In genomic region chr11:3169952-3170755, GRCh38 we compare ENCODE assay signal across 11 cellular contexts. TPM values are rescaled to one million over a fixed set of nuclear protein-coding genes. Genes with fewer than 3 reads are reported as not detected.
DNase-seq lines count a peak whose midpoint lies in the region; ATAC-seq, FAIRE-seq and TF ChIP-seq lines count a peak whose summit lies in the region.
"Had no signal": no experiment of that assay in that cellular context is flagged by ENCODE, and none has a peak within 500 bp of the region (broad histone marks: within the 10 kb centered on the region; RNA-seq: fewer than 3 reads in every experiment).

No MANE protein-coding gene starts in this region.

- H3K4me2 ChIP-seq in smooth muscle cell = peak overlapping the region; percentile 78

- H3K27me3 ChIP-seq in left ventricle myocardium inferior (ENCODE audit: low read depth) = no peaks in the 10 kb centered on the region
- no peaks in the 10 kb centered on the region for H3K27me3 ChIP-seq in smooth muscle cell (ENCODE audit: low read depth)

- H3K9me3 Mint-ChIP-seq in HFFc6 = no peaks in the 10 kb centered on the region
- H3K9me3 Mint-ChIP-seq in activated CD8-positive, alpha-beta T cell treated with anti-CD3 and anti-CD28 coated beads for 36 hours = no peaks in the 10 kb centered on the region

- ATAC-seq in activated CD8-positive, alpha-beta T cell treated with anti-CD3 and anti-CD28 coated beads for 36 hours = no peak

- in situ Hi-C loops in KBM-7 (cut with MboI; ENCODE audit: low pct_unique_long_range_greater_than_20kb, low sequenced_read_pairs) = no loop called here

- CTCF ChIA-PET in activated CD8-positive, alpha-beta T cell treated with anti-CD3 and anti-CD28 coated beads for 36 hours (lab: Charles Lee) = interaction anchor here (1.7 kb wide), 1 partner anchor 17 kb away, joined by 4 read pairs; no protein-coding TSS in a partner anchor

- H4K20me1 ChIP-seq in smooth muscle cell (ENCODE audit: low read depth) = no peaks in the 10 kb centered on the region

- H3K4me1 Mint-ChIP-seq in HFFc6 (ENCODE audit: low read depth) = peaks cover 21% of the 10 kb centered on the region
- peaks cover 26% of the 10 kb centered on the region for H3K4me1 Mint-ChIP-seq in activated CD8-positive, alpha-beta T cell treated with anti-CD3 and anti-CD28 coated beads for 36 hours (ENCODE audit: low read depth)

- intact Hi-C loops in activated CD8-positive, alpha-beta T cell treated with anti-CD3 and anti-CD28 coated beads for 36 hours (cut with micrococcal nuclease) = no loop called here
- intact Hi-C loops in left ventricle myocardium inferior (cut with micrococcal nuclease) = loop anchor here (10.0 kb wide), 1 partner anchor 55 kb away; no protein-coding TSS in a partner anchor

- no peaks in the 10 kb centered on the region for H3K36me3 ChIP-seq in left ventricle myocardium inferior
- H3K36me3 ChIP-seq in smooth muscle cell (ENCODE audit: low read depth) = no peaks in the 10 kb centered on the region
- H3K36me3 ChIP-seq: colonic mucosa had no signal

- H3K27ac ChIP-seq in left ventricle myocardium inferior (replicated peaks) (peak overlapping the region; percentile 73), smooth muscle cell (ENCODE audit: low read depth) (peak overlapping the region; percentile 74)
- H3K27ac ChIP-seq: colonic mucosa had no signal

- no peak overlapping the region for H3K9ac ChIP-seq in smooth muscle cell (ENCODE audit: low read depth)

- peak overlapping the region; percentile 78 for H3K4me3 Mint-ChIP-seq in HFFc6
- H3K4me3 Mint-ChIP-seq in activated CD8-positive, alpha-beta T cell treated with anti-CD3 and anti-CD28 coated beads for 36 hours = peak overlapping the region; percentile 15

- no peak for TF ChIP-seq POLR2A in H54 (IDR thresholded peaks at IDR 0.05; ENCODE audit: low read depth, low read length)

- FAIRE-seq in H54 (lab: Jason Lieb, UNC) = no peak

- peak overlapping the region; percentile 68 for H3K27ac Mint-ChIP-seq in HFFc6
- peak overlapping the region; percentile 30 for H3K27ac Mint-ChIP-seq in activated CD8-positive, alpha-beta T cell treated with anti-CD3 and anti-CD28 coated beads for 36 hours

- 69% methylated on average over 20 of the region's 20 CpGs for WGBS in smooth muscle cell (ENCODE audit: low lambda C conversion rate)

- no peak for DNase-seq in HFFc6
- peak; percentile 32 for DNase-seq in activated CD8-positive, alpha-beta T cell treated with anti-CD3 and anti-CD28 coated beads for 36 hours
- DNase-seq in left ventricle myocardium inferior = no peak
- no peak for DNase-seq in smooth muscle cell (lab: John Stamatoyannopoulos, UW; ENCODE audit: unreplicated experiment)
- no peak for DNase-seq in KBM-7
- DNase-seq in H54 (ENCODE audit: insufficient read length, low spot score) = no peak
- DNase-seq in NCI-H510A (lab: John Stamatoyannopoulos, UW) = no peak
- DNase-seq: colonic mucosa, NCI-H1436, T-helper 9 cell had no signal

- H3F3A ChIP-seq in smooth muscle cell (ENCODE audit: low read depth) = no peaks in the 10 kb centered on the region

- H3K4me3 ChIP-seq in left ventricle myocardium inferior (peak overlapping the region; percentile 64), smooth muscle cell (no peak overlapping the region)

- H3K36me3 Mint-ChIP-seq in HFFc6 (ENCODE audit: low read depth) = no peaks in the 10 kb centered on the region
- H3K36me3 Mint-ChIP-seq in activated CD8-positive, alpha-beta T cell treated with anti-CD3 and anti-CD28 coated beads for 36 hours (ENCODE audit: low read depth) = no peaks in the 10 kb centered on the region

- H3K79me2 ChIP-seq in smooth muscle cell (ENCODE audit: low read depth) = no peaks in the 10 kb centered on the region

- H3K27me3 Mint-ChIP-seq in HFFc6 (ENCODE audit: insufficient read depth) = peaks cover 14% of the 10 kb centered on the region
- H3K27me3 Mint-ChIP-seq in activated CD8-positive, alpha-beta T cell treated with anti-CD3 and anti-CD28 coated beads for 36 hours = peaks cover 12% of the 10 kb centered on the region

- H2AFZ ChIP-seq in smooth muscle cell (ENCODE audit: low read depth) = no peak overlapping the region

- POLR2A ChIA-PET in activated CD8-positive, alpha-beta T cell treated with anti-CD3 and anti-CD28 coated beads for 36 hours (lab: Charles Lee) = interaction anchor here (1.0 kb wide), 1 partner anchor 10 kb away, joined by 3 read pairs; no protein-coding TSS in a partner anchor

- H3K4me1 ChIP-seq in left ventricle myocardium inferior = peaks cover 33% of the 10 kb centered on the region
- H3K4me1 ChIP-seq in smooth muscle cell (ENCODE audit: low read depth) = peaks cover 14% of the 10 kb centered on the region

- H3K9me3 ChIP-seq in left ventricle myocardium inferior (replicated peaks) = no peaks in the 10 kb centered on the region
- no peaks in the 10 kb centered on the region for H3K9me3 ChIP-seq in smooth muscle cell (replicated peaks; ENCODE audit: low read depth)
- H3K9me3 ChIP-seq: colonic mucosa had no signal

- no peak for TF ChIP-seq CTCF in HFFc6 (IDR thresholded peaks at IDR 0.05)
- no peak for TF ChIP-seq CTCF in activated CD8-positive, alpha-beta T cell treated with anti-CD3 and anti-CD28 coated beads for 36 hours (IDR thresholded peaks at IDR 0.05)
- TF ChIP-seq CTCF in left ventricle myocardium inferior (IDR thresholded peaks at IDR 0.05; ENCODE audit: borderline replicate concordance) = no peak
- TF ChIP-seq CTCF in smooth muscle cell (IDR thresholded peaks at IDR 0.05; ENCODE audit: borderline replicate concordance, insufficient read depth, poor library complexity, severe bottlenecking) = no peak

RNA-seq across cellular contexts. Expression of gene OSBPL5, which starts 5.0 kb away (rescaled TPM):
- total RNA-seq in HFFc6 (2021; fragmentation: NEBNext Ultra II Directional; extraction: Animal tissue kit (Norgen Biotek cat#: 25700)) = 10 to 100 TPM; 32.6 to 42.6 (median 36.7) TPM
- total RNA-seq in activated CD8-positive, alpha-beta T cell treated with anti-CD3 and anti-CD28 coated beads for 36 hours = 1 to 10 TPM; 4.8 to 5.9 TPM
- total RNA-seq in left ventricle myocardium inferior = 11.4 TPM
- 24.2 and 27.3 TPM in 2 replicates for total RNA-seq in smooth muscle cell
- 43.4 and 46.0 TPM in 2 replicates for polyA plus RNA-seq in smooth muscle cell

RNA-seq across cellular contexts. Expression of gene MRGPRG, which starts 48.5 kb away (rescaled TPM):
- total RNA-seq in HFFc6 (2021; fragmentation: NEBNext Ultra II Directional; extraction: Animal tissue kit (Norgen Biotek cat#: 25700)) = not detected
- total RNA-seq in activated CD8-positive, alpha-beta T cell treated with anti-CD3 and anti-CD28 coated beads for 36 hours = not detected
- total RNA-seq in left ventricle myocardium inferior = not detected
- not detected in 2 replicates for total RNA-seq in smooth muscle cell
- not detected in 2 replicates for polyA plus RNA-seq in smooth muscle cell
- total RNA-seq: colonic mucosa, lung had no signal
- polyA plus RNA-seq: lung had no signal
